8 cellular contexts compared by ENCODE assay signal in the genomic region with DNA sequence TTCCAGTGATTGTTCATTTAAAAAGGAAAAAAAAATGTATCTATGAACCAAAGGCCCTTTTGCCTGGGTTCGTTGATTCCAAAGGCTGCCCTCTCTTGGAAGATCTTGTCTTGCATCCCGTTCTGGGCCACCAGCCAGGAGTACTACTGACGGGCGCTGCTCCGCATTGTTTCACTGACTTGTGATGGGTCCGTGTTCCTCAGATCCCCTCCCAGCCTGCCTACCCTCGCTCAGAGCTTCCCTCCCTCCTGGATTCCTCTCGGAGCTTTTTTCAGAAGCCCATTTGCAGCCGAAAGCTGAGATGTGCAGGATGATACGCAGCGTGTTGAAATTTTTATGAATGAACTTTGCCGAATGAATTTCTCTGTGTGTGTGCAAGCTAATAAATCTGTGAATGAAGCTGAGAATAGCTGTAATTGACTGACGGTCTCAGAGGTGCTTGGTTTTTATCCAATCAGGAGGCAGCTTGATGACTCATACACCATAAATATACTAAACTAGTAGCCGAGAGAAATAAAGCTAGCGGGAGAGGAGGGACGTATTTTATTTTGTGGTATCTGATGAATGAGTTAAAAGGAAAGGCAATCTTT. TPM values are rescaled to one million over a fixed set of nuclear protein-coding genes. Genes with fewer than 3 reads are reported as not detected.
DNase-seq lines count a peak whose midpoint lies in the region; ATAC-seq and TF ChIP-seq lines count a peak whose summit lies in the region.

A gene with protein sequence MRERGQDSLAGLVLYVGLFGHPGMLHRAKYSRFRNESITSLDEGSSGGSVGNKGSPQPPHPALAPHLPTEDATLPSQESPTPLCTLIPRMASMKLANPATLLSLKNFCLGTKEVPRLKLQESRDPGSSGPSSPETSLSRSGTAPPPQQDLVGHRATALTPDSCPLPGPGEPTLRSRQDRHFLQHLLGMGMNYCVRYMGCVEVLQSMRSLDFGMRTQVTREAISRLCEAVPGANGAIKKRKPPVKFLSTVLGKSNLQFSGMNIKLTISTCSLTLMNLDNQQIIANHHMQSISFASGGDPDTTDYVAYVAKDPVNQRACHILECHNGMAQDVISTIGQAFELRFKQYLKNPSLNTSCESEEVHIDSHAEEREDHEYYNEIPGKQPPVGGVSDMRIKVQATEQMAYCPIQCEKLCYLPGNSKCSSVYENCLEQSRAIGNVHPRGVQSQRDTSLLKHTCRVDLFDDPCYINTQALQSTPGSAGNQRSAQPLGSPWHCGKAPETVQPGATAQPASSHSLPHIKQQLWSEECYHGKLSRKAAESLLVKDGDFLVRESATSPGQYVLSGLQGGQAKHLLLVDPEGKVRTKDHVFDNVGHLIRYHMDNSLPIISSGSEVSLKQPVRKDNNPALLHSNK (minus strand): TSS at position 396 of the 590 bp plus-strand sequence. CDS start 904 bp downstream, outside the sequence.

- peak; percentile 45 for ATAC-seq in activated CD4-positive, alpha-beta T cell treated with anti-CD3 and anti-CD28 coated beads for 36 hours
- ATAC-seq in HG03460 (IDR thresholded peaks at IDR 0.05; ENCODE audit: unreplicated experiment) (peak; percentile 40), sciatic nerve (peak; percentile 84), HG03196 (IDR thresholded peaks at IDR 0.05; ENCODE audit: unreplicated experiment) (no peak)

- TF ChIP-seq CTCF in Peyer's patch (IDR thresholded peaks at IDR 0.05) (no peak), chondrocyte (IDR thresholded peaks at IDR 0.05) (peak; percentile 76)

- H3K4me1 ChIP-seq in Peyer's patch: peaks cover 0 to 18% (median 0%) of the 10 kb centered on the region in 4 donors

- intact Hi-C loops in activated CD4-positive, alpha-beta T cell treated with anti-CD3 and anti-CD28 coated beads for 36 hours (cut with DNase I, micrococcal nuclease): loop anchor here in 1 of 2 experiments (2.0 kb wide), 1 partner anchor 75 kb away; no protein-coding TSS in a partner anchor
- intact Hi-C loops in sciatic nerve (cut with DNase I): loop anchor here (5.0 kb wide), 1 partner anchor 101 kb away; no protein-coding TSS in a partner anchor

- peaks cover 2% of the 10 kb centered on the region for H3K36me3 Mint-ChIP-seq in activated CD4-positive, alpha-beta T cell treated with anti-CD3 and anti-CD28 coated beads for 36 hours (ENCODE audit: low read depth)
- H3K36me3 Mint-ChIP-seq in chondrocyte (ENCODE audit: low read depth) (peaks cover 4% of the 10 kb centered on the region), immature natural killer cell (no peaks in the 10 kb centered on the region)

- H3K36me3 ChIP-seq in Peyer's patch: no peaks in the 10 kb centered on the region

- H3K4me3 Mint-ChIP-seq in activated CD4-positive, alpha-beta T cell treated with anti-CD3 and anti-CD28 coated beads for 36 hours: peak within 1 kb of the TSS; percentile 69
- H3K4me3 Mint-ChIP-seq in chondrocyte (ENCODE audit: unreplicated experiment) (peak within 1 kb of the TSS; percentile 88), immature natural killer cell (peak within 1 kb of the TSS; percentile 81 to 90 (median 88))

- no peaks in the 10 kb centered on the region for H3K9me3 ChIP-seq in Peyer's patch

- peak within 1 kb of the TSS; percentile 84 for H3K27ac Mint-ChIP-seq in activated CD4-positive, alpha-beta T cell treated with anti-CD3 and anti-CD28 coated beads for 36 hours
- H3K27ac Mint-ChIP-seq in chondrocyte (ENCODE audit: unreplicated experiment) (peak within 1 kb of the TSS; percentile 94), immature natural killer cell (peak within 1 kb of the TSS in 2 of 6 donors; percentile 16 to 52)

- H3K9me3 Mint-ChIP-seq in activated CD4-positive, alpha-beta T cell treated with anti-CD3 and anti-CD28 coated beads for 36 hours (ENCODE audit: low read depth): no peaks in the 10 kb centered on the region
- H3K9me3 Mint-ChIP-seq in chondrocyte (ENCODE audit: low read depth): no peaks in the 10 kb centered on the region
- H3K9me3 Mint-ChIP-seq in immature natural killer cell: no peaks in the 10 kb centered on the region

- no peak for TF ChIP-seq POLR2A in Peyer's patch (IDR thresholded peaks at IDR 0.05)

- no peak within 1 kb of the TSS for H3K27ac ChIP-seq in Peyer's patch

- peaks cover 38% of the 10 kb centered on the region for H3K27me3 Mint-ChIP-seq in activated CD4-positive, alpha-beta T cell treated with anti-CD3 and anti-CD28 coated beads for 36 hours
- H3K27me3 Mint-ChIP-seq in chondrocyte (ENCODE audit: low read depth): no peaks in the 10 kb centered on the region
- H3K27me3 Mint-ChIP-seq in immature natural killer cell (ENCODE audit: low read depth in 3 of 3): peaks cover 2 to 3% (median 3%) of the 10 kb centered on the region in 3 donors

- H3K27me3 ChIP-seq in Peyer's patch: no peaks in the 10 kb centered on the region

- H3K4me3 ChIP-seq in Peyer's patch: peak within 1 kb of the TSS; percentile 12 to 50 (median 42)

- peaks cover 34% of the 10 kb centered on the region for H3K4me1 Mint-ChIP-seq in activated CD4-positive, alpha-beta T cell treated with anti-CD3 and anti-CD28 coated beads for 36 hours
- peaks cover 75% of the 10 kb centered on the region for H3K4me1 Mint-ChIP-seq in chondrocyte (ENCODE audit: low read depth)
- H3K4me1 Mint-ChIP-seq in immature natural killer cell: peaks cover 48 to 49% of the 10 kb centered on the region in 2 donors

- peak; percentile 29 for DNase-seq in activated CD4-positive, alpha-beta T cell treated with anti-CD3 and anti-CD28 coated beads for 36 hours
- no peak for DNase-seq in activated CD4-positive, alpha-beta T cell treated with anti-CD3 and anti-CD28 coated beads for 48 hours
- peak in 2 of 3 donors; percentile 53 to 61 for DNase-seq in Peyer's patch
- no peak for DNase-seq in chondrocyte (ENCODE audit: low spot score)
- DNase-seq in immature natural killer cell: peak; percentile 24 to 48 (median 29)
- DNase-seq in sciatic nerve (ENCODE audit: low spot score): peak; percentile 85

- CTCF ChIA-PET in activated CD4-positive, alpha-beta T cell treated with anti-CD3 and anti-CD28 coated beads for 36 hours (lab: Charles Lee): interaction anchor here (0.8 to 5.9 kb wide), 4 partner anchors 12 to 102 kb away, joined by 3 to 72 read pairs (median 4); a partner anchor contains a TSS

- POLR2A ChIA-PET in activated CD4-positive, alpha-beta T cell treated with anti-CD3 and anti-CD28 coated beads for 36 hours (lab: Charles Lee): interaction anchor here (0.5 to 0.7 kb wide), 3 partner anchors 39 to 1049 kb away, joined by 3 to 4 read pairs (median 3); no protein-coding TSS in a partner anchor

RNA-seq across cellular contexts. Expression of the gene that starts here (rescaled TPM):
- total RNA-seq in activated CD4-positive, alpha-beta T cell treated with anti-CD3 and anti-CD28 coated beads for 36 hours: 1 to 10 TPM; 1.4 TPM
- total RNA-seq in Peyer's patch (under 1 TPM in 1 of 4 donors, not detected in 3; 0.66 TPM), chondrocyte (35.3 to 61.8 TPM (median 35.6 TPM) in 3 replicates), sciatic nerve (74.2 TPM)
- polyA plus RNA-seq in immature natural killer cell: under 1 TPM in 2 of 3 donors, not detected in 1; 0.10 to 0.19 TPM

Comparison
In these comparisons a context has a peak if more than half of its experiments do, and no peak if none do; other contexts are left out.
1. RNA of the gene that starts here (total RNA-seq): 74.2 TPM in sciatic nerve (single experiment) and 35.3 to 61.8 TPM in chondrocyte; 1.4 TPM in activated CD4-positive, alpha-beta T cell treated with anti-CD3 and anti-CD28 coated beads for 36 hours and 0.66 TPM in Peyer's patch; every median in the first group is over 10 times any median in the second.
2. DNase-seq: peak in activated CD4-positive, alpha-beta T cell treated with anti-CD3 and anti-CD28 coated beads for 36 hours (single experiment) and sciatic nerve (single experiment); none in activated CD4-positive, alpha-beta T cell treated with anti-CD3 and anti-CD28 coated beads for 48 hours (single experiment) and chondrocyte (single experiment).
3. Peak in DNase-seq and H3K4me3 ChIP-seq in Peyer's patch; RNA of the gene not detected or under 1 TPM.
4. Peak in DNase-seq in immature natural killer cell; RNA of the gene not detected or under 1 TPM.
5. Peak in every context shown above with its lines, with median percentiles within 50 percentile points of each other: H3K4me3 Mint-ChIP-seq.